8 cellular contexts compared by ENCODE assay signal in genomic region chr17:73710095-73710592, GRCh38.
DNase-seq lines count a peak whose midpoint lies in the region; ATAC-seq and TF ChIP-seq lines count a peak whose summit lies in the region.

No MANE protein-coding gene starts in this region.

- DNase-seq in AG08396 (ENCODE audit: low spot score) = peak; percentile 24
- DNase-seq in NCI-H82 treated with DMSO at 0.1 percent for 48 hours (lab: John Stamatoyannopoulos, UW; ENCODE audit: unreplicated experiment) = peak; percentile 49
- peak; percentile 80 for DNase-seq in activated CD8-positive, alpha-beta memory T cell treated with anti-CD3 and anti-CD28 coated beads, Interleukin-2, amount 50 U/mL, for 48 hours
- peak; percentile 86 for DNase-seq in nephron progenitor cell
- peak; percentile 83 for DNase-seq in superior temporal gyrus (ENCODE audit: extremely low spot score)

- peaks cover 18% of the 10 kb centered on the region for H3K4me1 Mint-ChIP-seq in nephron progenitor cell

- TF ChIP-seq CTCF in nephron progenitor cell (IDR thresholded peaks at IDR 0.05) = peak; percentile 80

- H3K9me3 Mint-ChIP-seq in nephron progenitor cell = peaks cover 8% of the 10 kb centered on the region

- peaks cover 50% of the 10 kb centered on the region for H3K27me3 Mint-ChIP-seq in nephron progenitor cell (ENCODE audit: low read depth, poor library complexity)

- H3K27ac Mint-ChIP-seq in nephron progenitor cell = no peak overlapping the region

- peak overlapping the region; percentile 21 for H3K4me3 Mint-ChIP-seq in nephron progenitor cell

- peak; percentile 60 for ATAC-seq in GM19351 (IDR thresholded peaks at IDR 0.05; ENCODE audit: unreplicated experiment)
- peak; percentile 72 for ATAC-seq in esophagus mucosa
- ATAC-seq in GM21723 (IDR thresholded peaks at IDR 0.05; ENCODE audit: unreplicated experiment) = no peak

- H3K36me3 Mint-ChIP-seq in nephron progenitor cell (ENCODE audit: low read depth) = no peaks in the 10 kb centered on the region

Comparison
In these comparisons a context has a peak if more than half of its experiments do, and no peak if none do; other contexts are left out.
1. DNase-seq: peak in every context shown above with its lines; median percentile 86 in nephron progenitor cell; 83 in superior temporal gyrus; 80 in activated CD8-positive, alpha-beta memory T cell treated with anti-CD3 and anti-CD28 coated beads, Interleukin-2, amount 50 U/mL, for 48 hours; 49 in NCI-H82 treated with DMSO at 0.1 percent for 48 hours; 24 in AG08396.